In the genomic region with DNA sequence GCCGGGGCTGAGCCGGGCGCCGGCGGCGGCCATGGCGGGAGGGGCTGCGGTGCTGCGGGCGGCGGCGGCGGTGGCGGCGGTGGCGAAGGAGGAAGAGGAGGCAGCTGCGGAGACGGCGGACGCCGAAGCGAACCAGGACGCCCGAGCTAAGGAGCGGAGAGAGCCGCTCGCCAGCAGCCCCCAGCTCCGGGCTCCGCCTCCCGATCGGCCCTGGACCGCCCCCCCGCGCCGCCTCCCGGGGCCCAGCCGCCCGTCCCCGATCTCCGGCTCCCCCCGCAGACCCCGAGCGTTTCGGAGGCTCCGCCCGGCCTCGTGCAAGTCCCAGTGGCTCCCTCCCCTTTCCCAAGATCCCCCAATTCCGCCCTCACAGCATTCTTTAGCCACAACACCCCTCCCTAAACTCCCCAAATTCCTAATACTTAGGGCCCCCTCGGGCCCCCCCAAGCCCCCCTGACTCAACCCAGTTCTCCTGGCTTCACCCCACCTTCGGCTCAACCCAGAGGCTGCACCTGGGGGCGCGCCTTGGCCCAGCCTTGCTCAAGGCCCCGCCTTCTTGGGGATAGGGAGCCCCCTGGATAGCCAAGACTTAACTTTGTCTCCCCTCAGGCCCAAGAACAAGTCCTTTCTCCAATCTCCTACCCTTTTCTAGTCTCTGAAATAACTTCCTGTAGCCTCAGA, we compare ENCODE assay signal across 8 cellular contexts. TPM values are rescaled to one million over a fixed set of nuclear protein-coding genes. Genes with fewer than 3 reads are reported as not detected.
DNase-seq lines count a peak whose midpoint lies in the region; TF ChIP-seq lines count a peak whose summit lies in the region.

A gene with protein sequence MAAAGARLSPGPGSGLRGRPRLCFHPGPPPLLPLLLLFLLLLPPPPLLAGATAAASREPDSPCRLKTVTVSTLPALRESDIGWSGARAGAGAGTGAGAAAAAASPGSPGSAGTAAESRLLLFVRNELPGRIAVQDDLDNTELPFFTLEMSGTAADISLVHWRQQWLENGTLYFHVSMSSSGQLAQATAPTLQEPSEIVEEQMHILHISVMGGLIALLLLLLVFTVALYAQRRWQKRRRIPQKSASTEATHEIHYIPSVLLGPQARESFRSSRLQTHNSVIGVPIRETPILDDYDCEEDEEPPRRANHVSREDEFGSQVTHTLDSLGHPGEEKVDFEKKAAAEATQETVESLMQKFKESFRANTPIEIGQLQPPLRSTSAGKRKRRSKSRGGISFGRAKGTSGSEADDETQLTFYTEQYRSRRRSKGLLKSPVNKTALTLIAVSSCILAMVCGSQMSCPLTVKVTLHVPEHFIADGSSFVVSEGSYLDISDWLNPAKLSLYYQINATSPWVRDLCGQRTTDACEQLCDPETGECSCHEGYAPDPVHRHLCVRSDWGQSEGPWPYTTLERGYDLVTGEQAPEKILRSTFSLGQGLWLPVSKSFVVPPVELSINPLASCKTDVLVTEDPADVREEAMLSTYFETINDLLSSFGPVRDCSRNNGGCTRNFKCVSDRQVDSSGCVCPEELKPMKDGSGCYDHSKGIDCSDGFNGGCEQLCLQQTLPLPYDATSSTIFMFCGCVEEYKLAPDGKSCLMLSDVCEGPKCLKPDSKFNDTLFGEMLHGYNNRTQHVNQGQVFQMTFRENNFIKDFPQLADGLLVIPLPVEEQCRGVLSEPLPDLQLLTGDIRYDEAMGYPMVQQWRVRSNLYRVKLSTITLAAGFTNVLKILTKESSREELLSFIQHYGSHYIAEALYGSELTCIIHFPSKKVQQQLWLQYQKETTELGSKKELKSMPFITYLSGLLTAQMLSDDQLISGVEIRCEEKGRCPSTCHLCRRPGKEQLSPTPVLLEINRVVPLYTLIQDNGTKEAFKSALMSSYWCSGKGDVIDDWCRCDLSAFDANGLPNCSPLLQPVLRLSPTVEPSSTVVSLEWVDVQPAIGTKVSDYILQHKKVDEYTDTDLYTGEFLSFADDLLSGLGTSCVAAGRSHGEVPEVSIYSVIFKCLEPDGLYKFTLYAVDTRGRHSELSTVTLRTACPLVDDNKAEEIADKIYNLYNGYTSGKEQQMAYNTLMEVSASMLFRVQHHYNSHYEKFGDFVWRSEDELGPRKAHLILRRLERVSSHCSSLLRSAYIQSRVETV (N-terminal part only) (minus strand): TSS at position 152 of the 678 bp plus-strand sequence. CDS start 119 bp downstream, at position 33.

- H3K36me3 ChIP-seq in esophagus squamous epithelium (no peaks in the 10 kb centered on the region), neural cell (ENCODE audit: insufficient read depth, low read length) (no peaks in the 10 kb centered on the region)

- H3K27ac ChIP-seq in esophagus squamous epithelium: no peak within 1 kb of the TSS
- H3K27ac ChIP-seq in neural cell (ENCODE audit: low read length): no peak within 1 kb of the TSS

- no peaks in the 10 kb centered on the region for H4K20me1 ChIP-seq in neural cell (ENCODE audit: insufficient read depth)

- peaks cover 7 to 28% (median 10%) of the 10 kb centered on the region in 3 donors for H3K4me1 ChIP-seq in esophagus squamous epithelium

- 10% methylated on average over 5 to 8 of the region's 53 CpGs for WGBS in esophagus squamous epithelium, 2 donors

- H3K27me3 ChIP-seq in esophagus squamous epithelium (peaks cover 4 to 95% (median 5%) of the 10 kb centered on the region in 4 donors), neural cell (ENCODE audit: insufficient read depth, low read depth, low read length) (peaks cover 31% of the 10 kb centered on the region)

- H3K9ac ChIP-seq in neural cell (ENCODE audit: low read length): peak within 1 kb of the TSS; percentile 71

- H3K9me3 ChIP-seq in esophagus squamous epithelium (no peaks in the 10 kb centered on the region), neural cell (ENCODE audit: low read length) (no peaks in the 10 kb centered on the region)

- H3K79me2 ChIP-seq in neural cell (replicated peaks; ENCODE audit: insufficient read depth, low read length): no peaks in the 10 kb centered on the region

- H3F3A ChIP-seq in neural cell (ENCODE audit: insufficient read depth, low read length, poor library complexity, severe bottlenecking): peaks cover 5% of the 10 kb centered on the region

- peak; percentile 21 for DNase-seq in AG08395 (ENCODE audit: low spot score)
- DNase-seq in HuH-7.5 (ENCODE audit: low spot score): peak; percentile 44
- DNase-seq in esophagus squamous epithelium (lab: John Stamatoyannopoulos, UW): no peak
- no peak for DNase-seq in stimulated activated CD4-positive, alpha-beta T cell treated with anti-CD3 and anti-CD28 coated beads, Interleukin-4, amount 100 ng/mL, for 24 hours
- DNase-seq in NCI-H1436 (lab: John Stamatoyannopoulos, UW): no peak
- DNase-seq in stimulated activated CD4-positive, alpha-beta T cell treated with anti-CD3 and anti-CD28 coated beads, Interleukin-1b, Interleukin-23, amount 100 ng/mL, for 48 hours: no peak
- DNase-seq in HPDE6-E6E7 (ENCODE audit: extremely low spot score): no peak

- TF ChIP-seq EP300 in neural cell (conservative IDR thresholded peaks at IDR 0.05; ENCODE audit: poor library complexity, severe bottlenecking): no peak

- H3K4me2 ChIP-seq in neural cell (ENCODE audit: low read length): peak within 1 kb of the TSS; percentile 81

- H3K4me3 ChIP-seq in esophagus squamous epithelium (peak within 1 kb of the TSS; percentile 22 to 68 (median 41)), neural cell (ENCODE audit: low read length) (peak within 1 kb of the TSS; percentile 89)

- no peak for TF ChIP-seq RAD21 in neural cell (conservative IDR thresholded peaks at IDR 0.05)

- peak within 1 kb of the TSS; percentile 25 for H2AFZ ChIP-seq in neural cell (ENCODE audit: low read depth, low read length)

- TF ChIP-seq POLR2A in esophagus squamous epithelium (IDR thresholded peaks at IDR 0.05): no peak

- intact Hi-C loops in esophagus squamous epithelium (cut with DNase I): no loop called here

- no peaks in the 10 kb centered on the region for H3K9me2 ChIP-seq in neural cell (ENCODE audit: insufficient read depth, low read length)

- TF ChIP-seq CTCF in esophagus squamous epithelium (IDR thresholded peaks at IDR 0.05) (no peak), neural cell (IDR thresholded peaks at IDR 0.05; ENCODE audit: poor library complexity, severe bottlenecking) (no peak)

TF ChIP-seq in neural cell, 6 proteins besides CTCF, POLR2A, EP300 and RAD21:
- no peak for TF ChIP-seq SMC3 (conservative IDR thresholded peaks at IDR 0.05; ENCODE audit: poor library complexity)
- no peak for TF ChIP-seq TAF1 (IDR thresholded peaks at IDR 0.05; ENCODE audit: low read depth)
- no peak for TF ChIP-seq POLR2AphosphoS5 (IDR thresholded peaks at IDR 0.05)
- TF ChIP-seq MXI1 (conservative IDR thresholded peaks at IDR 0.05; ENCODE audit: poor library complexity, severe bottlenecking): no peak
- TF ChIP-seq, protein P1, sequence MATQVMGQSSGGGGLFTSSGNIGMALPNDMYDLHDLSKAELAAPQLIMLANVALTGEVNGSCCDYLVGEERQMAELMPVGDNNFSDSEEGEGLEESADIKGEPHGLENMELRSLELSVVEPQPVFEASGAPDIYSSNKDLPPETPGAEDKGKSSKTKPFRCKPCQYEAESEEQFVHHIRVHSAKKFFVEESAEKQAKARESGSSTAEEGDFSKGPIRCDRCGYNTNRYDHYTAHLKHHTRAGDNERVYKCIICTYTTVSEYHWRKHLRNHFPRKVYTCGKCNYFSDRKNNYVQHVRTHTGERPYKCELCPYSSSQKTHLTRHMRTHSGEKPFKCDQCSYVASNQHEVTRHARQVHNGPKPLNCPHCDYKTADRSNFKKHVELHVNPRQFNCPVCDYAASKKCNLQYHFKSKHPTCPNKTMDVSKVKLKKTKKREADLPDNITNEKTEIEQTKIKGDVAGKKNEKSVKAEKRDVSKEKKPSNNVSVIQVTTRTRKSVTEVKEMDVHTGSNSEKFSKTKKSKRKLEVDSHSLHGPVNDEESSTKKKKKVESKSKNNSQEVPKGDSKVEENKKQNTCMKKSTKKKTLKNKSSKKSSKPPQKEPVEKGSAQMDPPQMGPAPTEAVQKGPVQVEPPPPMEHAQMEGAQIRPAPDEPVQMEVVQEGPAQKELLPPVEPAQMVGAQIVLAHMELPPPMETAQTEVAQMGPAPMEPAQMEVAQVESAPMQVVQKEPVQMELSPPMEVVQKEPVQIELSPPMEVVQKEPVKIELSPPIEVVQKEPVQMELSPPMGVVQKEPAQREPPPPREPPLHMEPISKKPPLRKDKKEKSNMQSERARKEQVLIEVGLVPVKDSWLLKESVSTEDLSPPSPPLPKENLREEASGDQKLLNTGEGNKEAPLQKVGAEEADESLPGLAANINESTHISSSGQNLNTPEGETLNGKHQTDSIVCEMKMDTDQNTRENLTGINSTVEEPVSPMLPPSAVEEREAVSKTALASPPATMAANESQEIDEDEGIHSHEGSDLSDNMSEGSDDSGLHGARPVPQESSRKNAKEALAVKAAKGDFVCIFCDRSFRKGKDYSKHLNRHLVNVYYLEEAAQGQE (IDR thresholded peaks at IDR 0.05; ENCODE audit: borderline replicate concordance): no peak
- no peak for TF ChIP-seq EZH2 (IDR thresholded peaks at IDR 0.05; ENCODE audit: borderline replicate concordance, insufficient read depth, low read length, poor library complexity, severe bottlenecking)

RNA-seq across cellular contexts. Expression of the gene that starts here (rescaled TPM):
- total RNA-seq in esophagus squamous epithelium: 1 to 10 TPM in 1 of 4 donors, under 1 TPM in 2, not detected in 1; 0.13 to 1.9 (median 0.27) TPM
- polyA plus RNA-seq in neural cell: 6.8 and 7.3 TPM in 2 replicates
- 23.6 and 25.8 TPM in 2 replicates for polyA minus RNA-seq in neural cell

Comparison
In these comparisons a context has a peak if more than half of its experiments do, and no peak if none do; other contexts are left out.
1. DNase-seq: peak in AG08395 (single experiment) and HuH-7.5 (single experiment); none in esophagus squamous epithelium (single experiment), stimulated activated CD4-positive, alpha-beta T cell treated with anti-CD3 and anti-CD28 coated beads, Interleukin-4, amount 100 ng/mL, for 24 hours (single experiment), NCI-H1436 (single experiment), stimulated activated CD4-positive, alpha-beta T cell treated with anti-CD3 and anti-CD28 coated beads, Interleukin-1b, Interleukin-23, amount 100 ng/mL, for 48 hours (single experiment) and HPDE6-E6E7 (single experiment).